13 cellular contexts compared by ENCODE assay signal in genomic region chr20:48821261-48821910, GRCh38. TPM values are rescaled to one million over a fixed set of nuclear protein-coding genes. Genes with fewer than 3 reads are reported as not detected.
A peak's percentile ranks its signal among the peaks of the same experiment; 100 is the strongest.
DNase-seq lines count a peak whose midpoint lies in the region; ATAC-seq and TF ChIP-seq lines count a peak whose summit lies in the region.
"Had no signal": no experiment of that assay in that cellular context is flagged by ENCODE, and none has a peak within 500 bp of the region (broad histone marks: within the 10 kb centered on the region; RNA-seq: fewer than 3 reads in every experiment).

No MANE protein-coding gene starts in this region.

- DNase-seq in stimulated activated naive CD8-positive, alpha-beta T cell treated with anti-CD3 and anti-CD28 coated beads, Interleukin-15, Interleukin-2, amounts not matched to agents 100 U/mL and 50 U/mL, for 24 hours, result no peak
- peak; percentile 74 for DNase-seq in SIG-M5 treated with dmso at 0.1 percent for 504 hours (lab: John Stamatoyannopoulos, UW; ENCODE audit: unreplicated experiment)
- no peak for DNase-seq in effector memory CD4-positive, alpha-beta T cell
- DNase-seq in globus pallidus (ENCODE audit: low spot score), result no peak
- no peak for DNase-seq in DMS 273 (lab: John Stamatoyannopoulos, UW; ENCODE audit: unreplicated experiment)
- DNase-seq in left ventricle myocardium inferior, result no peak
- DNase-seq in foreskin melanocyte, result no peak
- DNase-seq: left ventricle myocardium superior; MG63; NCI-H510A; SK-N-SH; stimulated activated CD4-positive, alpha-beta T cell treated with anti-CD3 and anti-CD28 coated beads, Interleukin-12 subunit alpha, Interleukin-12 subunit beta, amount 100 ng/mL, for 4 hours had no signal

- H3K36me3 ChIP-seq in effector memory CD4-positive, alpha-beta T cell (ENCODE audit: control insufficient read depth, insufficient read depth, low read length), result no peaks in the 10 kb centered on the region
- H3K36me3 ChIP-seq in left ventricle myocardium inferior, result no peaks in the 10 kb centered on the region
- H3K36me3 ChIP-seq: MG63 had no signal

- no peaks in the 10 kb centered on the region for H3K27me3 Mint-ChIP-seq in stimulated activated naive CD8-positive, alpha-beta T cell treated with anti-CD3 and anti-CD28 coated beads, Interleukin-15, Interleukin-2, amounts not matched to agents 100 ng/mL and 50 ng/mL, for 24 hours

- H3K27ac Mint-ChIP-seq in stimulated activated naive CD8-positive, alpha-beta T cell treated with anti-CD3 and anti-CD28 coated beads, Interleukin-15, Interleukin-2, amounts not matched to agents 100 ng/mL and 50 ng/mL, for 24 hours, result peak overlapping the region; percentile 78

- H3K4me1 Mint-ChIP-seq in stimulated activated naive CD8-positive, alpha-beta T cell treated with anti-CD3 and anti-CD28 coated beads, Interleukin-15, Interleukin-2, amounts not matched to agents 100 ng/mL and 50 ng/mL, for 24 hours (ENCODE audit: low read depth), result peaks cover 6% of the 10 kb centered on the region

- peak overlapping the region; percentile 13 for H3K4me3 ChIP-seq in effector memory CD4-positive, alpha-beta T cell (ENCODE audit: insufficient read depth, low read depth, low read length, poor library complexity, severe bottlenecking)
- no peak overlapping the region for H3K4me3 ChIP-seq in left ventricle myocardium inferior
- H3K4me3 ChIP-seq: MG63 had no signal

- peak overlapping the region; percentile 68 for H3K27ac ChIP-seq in effector memory CD4-positive, alpha-beta T cell (ENCODE audit: insufficient read depth, low read length, poor library complexity, severe bottlenecking)
- H3K27ac ChIP-seq in left ventricle myocardium inferior (replicated peaks), result no peak overlapping the region

- H3K9me3 ChIP-seq in effector memory CD4-positive, alpha-beta T cell (ENCODE audit: control insufficient read depth, low read length), result no peaks in the 10 kb centered on the region
- no peaks in the 10 kb centered on the region for H3K9me3 ChIP-seq in left ventricle myocardium inferior (replicated peaks)
- H3K9me3 ChIP-seq: SK-N-SH had no signal

- TF ChIP-seq CTCF in left ventricle myocardium inferior (IDR thresholded peaks at IDR 0.05; ENCODE audit: borderline replicate concordance), result no peak

- H3K36me3 Mint-ChIP-seq in stimulated activated naive CD8-positive, alpha-beta T cell treated with anti-CD3 and anti-CD28 coated beads, Interleukin-15, Interleukin-2, amounts not matched to agents 100 ng/mL and 50 ng/mL, for 24 hours (ENCODE audit: low read depth), result peaks cover 37% of the 10 kb centered on the region

- H3K9me3 Mint-ChIP-seq in stimulated activated naive CD8-positive, alpha-beta T cell treated with anti-CD3 and anti-CD28 coated beads, Interleukin-15, Interleukin-2, amounts not matched to agents 100 ng/mL and 50 ng/mL, for 24 hours, result no peaks in the 10 kb centered on the region

- no peak for ATAC-seq in stimulated activated naive CD8-positive, alpha-beta T cell treated with anti-CD3 and anti-CD28 coated beads, Interleukin-15, Interleukin-2, amounts not matched to agents 100 U/mL and 50 U/mL, for 24 hours
- ATAC-seq: left ventricle myocardium superior had no signal

- intact Hi-C loops in left ventricle myocardium inferior (cut with micrococcal nuclease), result no loop called here

- H3K4me3 Mint-ChIP-seq in stimulated activated naive CD8-positive, alpha-beta T cell treated with anti-CD3 and anti-CD28 coated beads, Interleukin-15, Interleukin-2, amounts not matched to agents 100 ng/mL and 50 ng/mL, for 24 hours, result peak overlapping the region; percentile 39

- H3K4me1 ChIP-seq in effector memory CD4-positive, alpha-beta T cell (ENCODE audit: control insufficient read depth, insufficient read depth, low read length, poor library complexity, severe bottlenecking), result peaks cover 83% of the 10 kb centered on the region
- H3K4me1 ChIP-seq in left ventricle myocardium inferior, result peaks cover 66% of the 10 kb centered on the region

- H3K27me3 ChIP-seq in effector memory CD4-positive, alpha-beta T cell (replicated peaks; ENCODE audit: control insufficient read depth, insufficient read depth, low read length, poor library complexity, severe bottlenecking), result no peaks in the 10 kb centered on the region
- peaks cover under 1% of the 10 kb centered on the region for H3K27me3 ChIP-seq in left ventricle myocardium inferior (ENCODE audit: low read depth)
- H3K27me3 ChIP-seq: MG63 had no signal

RNA-seq across cellular contexts. Expression of gene PREX1, which starts 6.4 kb away (rescaled TPM):
- total RNA-seq in left ventricle myocardium inferior, result 11.2 TPM
